ENCODE assay signal across 17 cellular contexts in genomic region chr3:30384546-30385072, GRCh38.
DNase-seq lines count a peak whose midpoint lies in the region; ATAC-seq, FAIRE-seq and TF ChIP-seq lines count a peak whose summit lies in the region.
"Had no signal": no experiment of that assay in that cellular context is flagged by ENCODE, and none has a peak within 500 bp of the region (broad histone marks: within the 10 kb centered on the region; RNA-seq: fewer than 3 reads in every experiment).

No MANE protein-coding gene starts in this region.

- H2BK20ac ChIP-seq in IMR-90 (ENCODE audit: low read depth, low read length) = no peak overlapping the region

- dilution Hi-C loops in IMR-90 (cut with HindIII; ENCODE audit: low sequenced_read_pairs, unreplicated experiment) = no loop called here
- dilution Hi-C loops in keratinocyte (cut with MboI; ENCODE audit: extremely low pct_ligation_motif_present, low sequenced_read_pairs) = no loop called here

- H2AFZ ChIP-seq in DND-41 (ENCODE audit: low read depth, low read length) (peak overlapping the region; percentile 25; the same call in 1 of the 2 replicates), IMR-90 (replicated peaks; ENCODE audit: low read length, poor library complexity) (peak overlapping the region; percentile 43), keratinocyte (ENCODE audit: control insufficient read depth, low read length) (peak overlapping the region; percentile 16), neural progenitor cell (replicated peaks) (peak overlapping the region; percentile 26)

- H3K27ac ChIP-seq in DND-41 (ENCODE audit: low read length) = no peak overlapping the region
- H3K27ac ChIP-seq in IMR-90 (ENCODE audit: insufficient read depth, low read length) = no peak overlapping the region
- H3K27ac ChIP-seq in keratinocyte (ENCODE audit: control insufficient read depth, insufficient read depth, low read length) = no peak overlapping the region
- no peak overlapping the region for H3K27ac ChIP-seq in neural progenitor cell
- no peak overlapping the region for H3K27ac ChIP-seq in upper lobe of right lung
- no peak overlapping the region for H3K27ac ChIP-seq in substantia nigra (ENCODE audit: low read depth, low read length, poor library complexity, severe bottlenecking)
- H3K27ac ChIP-seq: BLaER1 treated with 17β-estradiol and CSF1 and Interleukin-3, amounts not matched to agents 10 nM and 100 nM had no signal

- WGBS in IMR-90 (ENCODE audit: extremely low coverage in 2 of 2, insufficient read length in 1 of 2), 2 experiments = 20% methylated on average over 1 of the region's 2 CpGs; no CpG with 5 or more reads in 1 of the 2 experiments

- H3K27me3 ChIP-seq in DND-41 (ENCODE audit: insufficient read depth, low read length, poor library complexity) (no peaks in the 10 kb centered on the region), IMR-90 (ENCODE audit: control insufficient read depth, insufficient read depth, low read length) (no peaks in the 10 kb centered on the region), keratinocyte (ENCODE audit: control insufficient read depth, extremely low read depth, insufficient read depth, low read length) (no peaks in the 10 kb centered on the region), neural progenitor cell (no peaks in the 10 kb centered on the region), upper lobe of right lung (no peaks in the 10 kb centered on the region)
- H3K27me3 ChIP-seq: BLaER1 treated with 17β-estradiol and CSF1 and Interleukin-3, amounts not matched to agents 10 nM and 100 nM had no signal

- H3K14ac ChIP-seq in IMR-90 (replicated peaks; ENCODE audit: low read depth, low read length) = no peak overlapping the region

- no peak overlapping the region for H2BK120ac ChIP-seq in IMR-90 (ENCODE audit: low read depth, low read length)

- intact Hi-C loops in IMR-90 (cut with micrococcal nuclease) = no loop called here
- intact Hi-C loops in upper lobe of right lung (cut with DNase I) = no loop called here

- H4K8ac ChIP-seq in IMR-90 (ENCODE audit: low read depth in 2 of 2, low read length in 2 of 2) = no peak overlapping the region

- POLR2A ChIA-PET in IMR-90 (lab: Charles Lee; ENCODE audit: unreplicated experiment) = no interaction called here

- no peaks in the 10 kb centered on the region for H3K4me1 Mint-ChIP-seq in neural progenitor cell
- H3K4me1 Mint-ChIP-seq: H9 had no signal

- H3K27me3 Mint-ChIP-seq in neural progenitor cell (ENCODE audit: insufficient read depth, low read depth) = no peaks in the 10 kb centered on the region

- H3K36me3 ChIP-seq in DND-41 (ENCODE audit: insufficient read depth, low read length) (no peaks in the 10 kb centered on the region), IMR-90 (ENCODE audit: control insufficient read depth, insufficient read depth, low read length) (no peaks in the 10 kb centered on the region), keratinocyte (ENCODE audit: control insufficient read depth in 2 of 2, extremely low read depth in 1 of 2, insufficient read depth in 2 of 2, low read length in 2 of 2) (no peaks in the 10 kb centered on the region), neural progenitor cell (no peaks in the 10 kb centered on the region), upper lobe of right lung (no peaks in the 10 kb centered on the region)
- H3K36me3 ChIP-seq: BLaER1 treated with 17β-estradiol and CSF1 and Interleukin-3, amounts not matched to agents 10 nM and 100 nM had no signal

- H3K9ac ChIP-seq in DND-41 (ENCODE audit: low read depth, low read length) (no peak overlapping the region), IMR-90 (ENCODE audit: low read depth, low read length) (no peak overlapping the region), keratinocyte (ENCODE audit: control insufficient read depth, extremely low read depth, insufficient read depth, low read length) (no peak overlapping the region), neural progenitor cell (no peak overlapping the region)
- H3K9ac ChIP-seq: BLaER1 treated with 17β-estradiol and CSF1 and Interleukin-3, amounts not matched to agents 10 nM and 100 nM had no signal

- no peak overlapping the region for H2BK15ac ChIP-seq in IMR-90 (ENCODE audit: low read depth, low read length)

- no peak for TF ChIP-seq RAD21 in IMR-90 (IDR thresholded peaks at IDR 0.05; ENCODE audit: low read length)

- no peak overlapping the region for H2AK9ac ChIP-seq in IMR-90 (replicated peaks; ENCODE audit: low read depth, low read length, poor library complexity)

- H4K91ac ChIP-seq in IMR-90 (ENCODE audit: insufficient read depth, low read depth, low read length) = no peak overlapping the region

- H3K9me1 ChIP-seq in IMR-90 (ENCODE audit: insufficient read depth, low read length) = no peaks in the 10 kb centered on the region
- H3K9me1 ChIP-seq in keratinocyte (ENCODE audit: control insufficient read depth, extremely low read depth, insufficient read depth, low read length) = no peaks in the 10 kb centered on the region

- H3K9me3 Mint-ChIP-seq in neural progenitor cell = peaks cover 34% of the 10 kb centered on the region

- H3K9me3 ChIP-seq in DND-41 (ENCODE audit: insufficient read depth, low read length, severe bottlenecking) (no peaks in the 10 kb centered on the region), IMR-90 (ENCODE audit: control insufficient read depth, insufficient read depth, low read length) (no peaks in the 10 kb centered on the region), keratinocyte (ENCODE audit: control insufficient read depth, low read depth, low read length) (no peaks in the 10 kb centered on the region), neural progenitor cell (ENCODE audit: low read depth) (no peaks in the 10 kb centered on the region), upper lobe of right lung (no peaks in the 10 kb centered on the region)

- H2BK5ac ChIP-seq in IMR-90 (ENCODE audit: low read depth, low read length, poor library complexity, severe bottlenecking) = no peak overlapping the region

- no peak for ATAC-seq in DND-41 (ENCODE audit: insufficient read depth, low read depth)
- no peak for ATAC-seq in IMR-90 (ENCODE audit: low read depth)
- ATAC-seq in upper lobe of right lung = no peak
- no peak for ATAC-seq in HG02798 (IDR thresholded peaks at IDR 0.05; ENCODE audit: poor library complexity, unreplicated experiment)
- ATAC-seq: CD8-positive, alpha-beta T cell had no signal

- in situ Hi-C loops in IMR-90 (cut with MboI; ENCODE audit: low sequenced_read_pairs) = no loop called here

- no peak overlapping the region for H3K23ac ChIP-seq in IMR-90 (ENCODE audit: low read depth, low read length)

- no peaks in the 10 kb centered on the region for H3F3A ChIP-seq in neural progenitor cell (ENCODE audit: low read depth)

- H3K4me3 ChIP-seq in DND-41 (ENCODE audit: low read depth in 1 of 2, low read length in 2 of 2) (no peak overlapping the region), IMR-90 (ENCODE audit: insufficient read depth, low read depth, low read length) (no peak overlapping the region), keratinocyte (ENCODE audit: control insufficient read depth in 2 of 3, extremely low read depth in 1 of 3, insufficient read depth in 2 of 3, low read depth in 1 of 3, low read length in 3 of 3) (no peak overlapping the region), neural progenitor cell (no peak overlapping the region), upper lobe of right lung (no peak overlapping the region)
- H3K4me3 ChIP-seq: BLaER1 treated with 17β-estradiol and CSF1 and Interleukin-3, amounts not matched to agents 10 nM and 100 nM had no signal

- no peak overlapping the region for H4K5ac ChIP-seq in IMR-90 (ENCODE audit: low read depth, low read length)

- TF ChIP-seq POLR2A in IMR-90 (IDR thresholded peaks at IDR 0.05; ENCODE audit: low read depth, low read length) = no peak

- H3K36me3 Mint-ChIP-seq in neural progenitor cell = no peaks in the 10 kb centered on the region
- H3K36me3 Mint-ChIP-seq: CD8-positive, alpha-beta T cell had no signal

- H3K18ac ChIP-seq in IMR-90 (ENCODE audit: low read depth, low read length) = no peak overlapping the region

- no peak overlapping the region for H3K27ac Mint-ChIP-seq in neural progenitor cell
- H3K27ac Mint-ChIP-seq: B cell; CD8-positive, alpha-beta T cell; H9 had no signal

- H3K79me2 ChIP-seq in DND-41 (ENCODE audit: insufficient read depth, low read length) = no peaks in the 10 kb centered on the region
- no peaks in the 10 kb centered on the region for H3K79me2 ChIP-seq in keratinocyte (ENCODE audit: control insufficient read depth, insufficient read depth, low read length)
- no peaks in the 10 kb centered on the region for H3K79me2 ChIP-seq in neural progenitor cell (ENCODE audit: low read depth)

- no peak overlapping the region for H2AK5ac ChIP-seq in IMR-90 (ENCODE audit: low read depth, low read length)

- H3K4me2 ChIP-seq in DND-41 (ENCODE audit: insufficient read depth, low read length) (no peak overlapping the region), IMR-90 (ENCODE audit: low read depth, low read length) (no peak overlapping the region), keratinocyte (ENCODE audit: control insufficient read depth, extremely low read depth, insufficient read depth, low read depth, low read length) (no peak overlapping the region), neural progenitor cell (no peak overlapping the region)
- H3K4me2 ChIP-seq: BLaER1 treated with 17β-estradiol and CSF1 and Interleukin-3, amounts not matched to agents 10 nM and 100 nM had no signal

- H3K79me1 ChIP-seq in IMR-90 (ENCODE audit: low read depth in 1 of 2, low read length in 2 of 2) = no peaks in the 10 kb centered on the region

- BruUV-seq in IMR-90 (replicated peaks; lab: Mats Ljungman, UMichigan) = no TSS peak

- no peaks in the 10 kb centered on the region for H4K20me1 ChIP-seq in DND-41 (ENCODE audit: insufficient read depth, low read length)
- H4K20me1 ChIP-seq in IMR-90 (ENCODE audit: insufficient read depth, low read length) = no peaks in the 10 kb centered on the region
- no peaks in the 10 kb centered on the region for H4K20me1 ChIP-seq in keratinocyte (ENCODE audit: control insufficient read depth, extremely low read depth, insufficient read depth, low read length)
- H4K20me1 ChIP-seq in neural progenitor cell (ENCODE audit: low read depth) = no peaks in the 10 kb centered on the region
- H4K20me1 ChIP-seq: BLaER1 treated with 17β-estradiol and CSF1 and Interleukin-3, amounts not matched to agents 10 nM and 100 nM had no signal

- TF ChIP-seq CTCF in DND-41 (IDR thresholded peaks at IDR 0.05; ENCODE audit: borderline replicate concordance, extremely low read depth, low read length, poor library complexity, severe bottlenecking) = no peak
- TF ChIP-seq CTCF in IMR-90 (conservative IDR thresholded peaks at IDR 0.05; ENCODE audit: low read depth, low read length) = no peak
- no peak for TF ChIP-seq CTCF in keratinocyte (optimal IDR thresholded peaks at IDR 0.05 in 1 of 3, IDR thresholded peaks at IDR 0.05 in 1 of 3, conservative IDR thresholded peaks at IDR 0.05 in 1 of 3; ENCODE audit: extremely low read depth in 1 of 3, insufficient read depth in 2 of 3, low read length in 3 of 3)
- no peak for TF ChIP-seq CTCF in neural progenitor cell (IDR thresholded peaks at IDR 0.05)
- no peak for TF ChIP-seq CTCF in upper lobe of right lung (IDR thresholded peaks at IDR 0.05)

- H3K4ac ChIP-seq in IMR-90 (ENCODE audit: low read depth, low read length) = no peak overlapping the region

- no peak overlapping the region for H3K56ac ChIP-seq in IMR-90 (ENCODE audit: extremely low read depth, insufficient read depth, low read length)

- H3K4me3 Mint-ChIP-seq in neural progenitor cell = no peak overlapping the region
- H3K4me3 Mint-ChIP-seq: B cell; CD8-positive, alpha-beta T cell; H9 had no signal

- FAIRE-seq in keratinocyte (lab: Jason Lieb, UNC) = no peak
- FAIRE-seq: D721Med, GM12892, H1 had no signal

- CTCF ChIA-PET in IMR-90 (lab: Yijun Ruan, JAX) = no interaction called here

- H3K4me1 ChIP-seq in DND-41 (ENCODE audit: insufficient read depth, low read length) = no peaks in the 10 kb centered on the region
- H3K4me1 ChIP-seq in IMR-90 (ENCODE audit: control insufficient read depth, insufficient read depth, low read length) = no peaks in the 10 kb centered on the region
- no peaks in the 10 kb centered on the region for H3K4me1 ChIP-seq in keratinocyte (ENCODE audit: control insufficient read depth, extremely low read depth, insufficient read depth, low read length)
- no peaks in the 10 kb centered on the region for H3K4me1 ChIP-seq in neural progenitor cell
- no peaks in the 10 kb centered on the region for H3K4me1 ChIP-seq in upper lobe of right lung
- H3K4me1 ChIP-seq: Caco-2 had no signal

- DNase-seq in DND-41 (no peak), IMR-90 (no peak), keratinocyte (ENCODE audit: low read depth, low spot score) (no peak), neural progenitor cell (ENCODE audit: low spot score) (no peak), NCI-H2081 (lab: John Stamatoyannopoulos, UW) (no peak), upper lobe of right lung (no peak), substantia nigra (lab: John Stamatoyannopoulos, UW) (no peak)
- DNase-seq: Caco-2; CD8-positive, alpha-beta T cell; GDM1; H9 had no signal
